11 cellular contexts compared by ENCODE assay signal in genomic region chr1:213985181-213986019, GRCh38. TPM values are rescaled to one million over a fixed set of nuclear protein-coding genes. Genes with fewer than 3 reads are reported as not detected.
DNase-seq lines count a peak whose midpoint lies in the region; ATAC-seq and TF ChIP-seq lines count a peak whose summit lies in the region.
"Had no signal": no experiment of that assay in that cellular context is flagged by ENCODE, and none has a peak within 500 bp of the region (broad histone marks: within the 10 kb centered on the region; RNA-seq: fewer than 3 reads in every experiment).

No MANE protein-coding gene starts in this region.

- H3K4me1 ChIP-seq in Caco-2 = peaks cover 25% of the 10 kb centered on the region

- no TSS peak for BruUV-seq in Caco-2 (replicated peaks; lab: Mats Ljungman, UMichigan)

- no peaks in the 10 kb centered on the region; the same call in 1 of the 2 replicates for H3K27me3 ChIP-seq in Caco-2 (replicated peaks; ENCODE audit: control insufficient read depth, insufficient read depth, low read length)

- no peaks in the 10 kb centered on the region for H3K36me3 ChIP-seq in Caco-2 (ENCODE audit: control insufficient read depth, insufficient read depth, low read length)

- peaks cover 12% of the 10 kb centered on the region for H3K27me3 Mint-ChIP-seq in Caco-2 (ENCODE audit: insufficient read depth, unreplicated experiment)
- peaks cover 96% of the 10 kb centered on the region for H3K27me3 Mint-ChIP-seq in nephron (ENCODE audit: low read depth)

- DNase-seq in Caco-2 = peak in 1 of 2 experiments; percentile 42
- peak; percentile 60 for DNase-seq in HuH-7.5 (ENCODE audit: low spot score)
- DNase-seq in Right ventricle myocardium superior = peak; percentile 54
- no peak for DNase-seq in amniotic stem cell (lab: John Stamatoyannopoulos, UW)
- no peak for DNase-seq in T-helper 9 cell
- DNase-seq: DMS 273 treated with DMSO at 0.1 percent for 48 hours, NCI-H1694 treated with DMSO at 0.1 percent for 48 hours, occipital lobe had no signal

- H3K27ac Mint-ChIP-seq in Caco-2 (ENCODE audit: unreplicated experiment) (no peak overlapping the region), nephron (no peak overlapping the region)

- H3K4me3 Mint-ChIP-seq in Caco-2 (ENCODE audit: unreplicated experiment) (peak overlapping the region; percentile 99), nephron (peak overlapping the region; percentile 89 to 97 (median 93))

- intact Hi-C loops in Caco-2 (cut with micrococcal nuclease; ENCODE audit: unreplicated experiment) = loop anchor here (2.0 to 10.0 kb wide), 4 partner anchors 331 to 861 kb away; no protein-coding TSS in a partner anchor
- intact Hi-C loops in Right ventricle myocardium superior (cut with DNase I) = loop anchor here (5.0 to 10.0 kb wide), 2 partner anchors 137 to 611 kb away; no protein-coding TSS in a partner anchor

- ATAC-seq in Right ventricle myocardium superior (ENCODE audit: poor library complexity) = peak; percentile 16
- ATAC-seq in HG02571 (IDR thresholded peaks at IDR 0.05; ENCODE audit: unreplicated experiment) = no peak
- ATAC-seq in HG03175 (IDR thresholded peaks at IDR 0.05; ENCODE audit: unreplicated experiment) = no peak

- POLR2A ChIA-PET in Caco-2 (lab: Charles Lee) = no interaction called here

- H3K4me1 Mint-ChIP-seq in Caco-2 (ENCODE audit: low read depth, unreplicated experiment) (peaks cover 10% of the 10 kb centered on the region), nephron (peaks cover 48% of the 10 kb centered on the region)

- H3K36me3 Mint-ChIP-seq in Caco-2 (ENCODE audit: insufficient read depth, unreplicated experiment) (peaks cover 10% of the 10 kb centered on the region), nephron (ENCODE audit: low read depth) (no peaks in the 10 kb centered on the region)

- peak overlapping the region; percentile 63 for H3K4me3 ChIP-seq in Caco-2 (ENCODE audit: low read depth, low read length)

- no peaks in the 10 kb centered on the region for H3K9me3 ChIP-seq in Caco-2

- TF ChIP-seq CTCF in Caco-2 (IDR thresholded peaks at IDR 0.05; ENCODE audit: insufficient read depth in 1 of 2, low read depth in 1 of 2, low read length in 1 of 2, severe bottlenecking in 1 of 2, unreplicated experiment in 1 of 2) (no peak), nephron (IDR thresholded peaks at IDR 0.05; ENCODE audit: unreplicated experiment in 3 of 3) (no peak)

- H3K9me3 Mint-ChIP-seq in Caco-2 (ENCODE audit: unreplicated experiment) = no peaks in the 10 kb centered on the region
- no peaks in the 10 kb centered on the region for H3K9me3 Mint-ChIP-seq in nephron

- CTCF ChIA-PET in Caco-2 (lab: Charles Lee) = no interaction called here

RNA-seq across cellular contexts. Expression of gene PROX1, which starts 2.4 kb away (rescaled TPM):
- 17.6 and 24.5 TPM in 2 replicates for total RNA-seq in Caco-2 (2022)
- total RNA-seq in Right ventricle myocardium superior = 85.2 TPM

Comparison
In these comparisons a context has a peak if more than half of its experiments do, and no peak if none do; other contexts are left out.
1. DNase-seq: peak in HuH-7.5 (single experiment) and Right ventricle myocardium superior (single experiment); none in amniotic stem cell (single experiment) and T-helper 9 cell (single experiment).